Comparison of ENCODE assay signal across 9 cellular contexts in the genomic region with DNA sequence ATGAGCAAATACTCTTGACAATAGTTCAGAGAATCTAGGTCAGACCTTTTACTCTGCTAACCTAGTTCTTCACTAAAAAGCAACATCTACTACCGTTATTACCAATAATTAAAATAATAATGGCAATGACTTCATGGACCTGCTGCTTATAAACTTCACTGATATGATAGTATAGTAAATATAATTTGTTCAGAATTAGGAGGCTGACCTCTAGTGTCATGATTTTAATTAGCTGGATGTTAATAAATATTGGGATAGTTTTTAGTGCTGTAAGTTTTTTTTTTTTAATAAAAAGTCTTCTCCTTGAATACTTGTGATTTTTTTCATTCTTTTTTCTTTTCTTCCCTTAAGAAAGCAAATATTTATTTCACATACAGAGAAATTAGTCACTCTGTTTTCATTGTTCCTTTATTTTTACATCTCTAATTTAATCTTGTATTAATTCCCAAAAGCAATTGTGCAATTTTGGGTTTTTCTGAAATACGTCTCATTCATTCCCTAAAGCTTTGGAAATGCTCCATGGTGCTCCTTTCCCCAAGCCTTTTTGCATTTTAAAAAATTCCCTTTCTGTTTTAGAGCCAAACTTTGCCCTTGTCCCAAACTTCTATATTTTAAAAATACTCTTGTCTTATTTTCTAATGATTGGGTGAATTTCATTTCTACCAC. TPM values are rescaled to one million over a fixed set of nuclear protein-coding genes. Genes with fewer than 3 reads are reported as not detected.
DNase-seq lines count a peak whose midpoint lies in the region; ATAC-seq and TF ChIP-seq lines count a peak whose summit lies in the region.
"Had no signal": no experiment of that assay in that cellular context is flagged by ENCODE, and none has a peak within 500 bp of the region (broad histone marks: within the 10 kb centered on the region; RNA-seq: fewer than 3 reads in every experiment).

No MANE protein-coding gene starts in this region.

- H3K9me3 ChIP-seq in PC-3 (ENCODE audit: low read length) (no peaks in the 10 kb centered on the region), skeletal muscle satellite cell (replicated peaks; ENCODE audit: low read length) (no peaks in the 10 kb centered on the region)

- H2AFZ ChIP-seq in PC-3 (ENCODE audit: low read length): peak overlapping the region; percentile 98

- H3K4me1 ChIP-seq in PC-3 (ENCODE audit: insufficient read depth, low read length) (peaks cover 15% of the 10 kb centered on the region), skeletal muscle satellite cell (ENCODE audit: control insufficient read depth, insufficient read depth, low read length) (peaks cover 10% of the 10 kb centered on the region)

- H3K79me2 ChIP-seq in PC-3 (ENCODE audit: low read length): no peaks in the 10 kb centered on the region

- no TSS peak for BruUV-seq in PC-3 (replicated peaks; lab: Mats Ljungman, UMichigan)

- no peaks in the 10 kb centered on the region for H3F3A ChIP-seq in PC-3 (ENCODE audit: low read length, unreplicated experiment)

- H3K9me2 ChIP-seq in PC-3 (replicated peaks; ENCODE audit: low read length): no peaks in the 10 kb centered on the region

- DNase-seq in ELR (ENCODE audit: low read depth) (peak; percentile 6), PC-3 (no peak), fibroblast of peridontal ligament (ENCODE audit: extremely low read depth) (peak; percentile 60), H4 (ENCODE audit: low spot score) (no peak), DMS53 (lab: John Stamatoyannopoulos, UW) (no peak), H7 (no peak)
- DNase-seq: NCI-H1694 had no signal

- ATAC-seq in PC-3 (no peak), HG03378 (IDR thresholded peaks at IDR 0.05; ENCODE audit: unreplicated experiment) (no peak)

- intact Hi-C loops in PC-3 (cut with micrococcal nuclease): loop anchor here (10.0 kb wide), 1 partner anchor 85 kb away; no protein-coding TSS in a partner anchor

- H3K9ac ChIP-seq in PC-3 (ENCODE audit: low read length) (peak overlapping the region; percentile 26), skeletal muscle satellite cell (ENCODE audit: low read depth, low read length) (peak overlapping the region; percentile 61)

- no peaks in the 10 kb centered on the region for H3K27me3 ChIP-seq in PC-3 (ENCODE audit: low read length)
- no peaks in the 10 kb centered on the region for H3K27me3 ChIP-seq in skeletal muscle satellite cell (ENCODE audit: control insufficient read depth, insufficient read depth, low read length)
- no peaks in the 10 kb centered on the region for H3K27me3 ChIP-seq in H7 (ENCODE audit: control insufficient read depth, insufficient read depth, low read length)

- peak overlapping the region; percentile 98 for H3K4me2 ChIP-seq in PC-3 (ENCODE audit: low read length)
- peak overlapping the region; percentile 70 for H3K4me2 ChIP-seq in skeletal muscle satellite cell (ENCODE audit: low read length)

- POLR2A ChIA-PET in PC-3 (lab: Charles Lee; ENCODE audit: unreplicated experiment): no interaction called here

- H3K4me3 ChIP-seq in PC-3 (ENCODE audit: low read length) (peak overlapping the region; percentile 81), skeletal muscle satellite cell (ENCODE audit: low read length) (peak overlapping the region; percentile 52), H7 (ENCODE audit: insufficient read depth, low read depth, low read length) (no peak overlapping the region)

- no peaks in the 10 kb centered on the region for H4K20me1 ChIP-seq in PC-3 (ENCODE audit: low read length)

- TF ChIP-seq CTCF in PC-3 (conservative IDR thresholded peaks at IDR 0.05; ENCODE audit: low read depth, low read length): no peak

- H3K36me3 ChIP-seq in PC-3 (ENCODE audit: low read depth, low read length) (no peaks in the 10 kb centered on the region), skeletal muscle satellite cell (ENCODE audit: insufficient read depth, low read length) (no peaks in the 10 kb centered on the region), H7 (replicated peaks; ENCODE audit: control insufficient read depth, insufficient read depth, low read length) (no peaks in the 10 kb centered on the region)

- no peak overlapping the region for H3K27ac ChIP-seq in PC-3 (ENCODE audit: low read length)

- CTCF ChIA-PET in PC-3 (lab: Charles Lee): no interaction called here

RNA-seq across cellular contexts. Expression of a gene that starts 46.6 kb away (rescaled TPM):
- 3.9 and 7.9 TPM in 2 replicates for total RNA-seq in PC-3 (2014; rRNA removed)
- total RNA-seq in skeletal muscle satellite cell (2012; rRNA removed): 17.3 and 21.8 TPM in 2 replicates
- total RNA-seq in H4 (2014; rRNA removed; shearing (Covaris generic)): 9.3 and 11.7 TPM in 2 replicates
- total RNA-seq in H7 (2014; rRNA removed; shearing (Covaris generic)): 32.6 and 35.1 TPM in 2 replicates

Comparison
In these comparisons a context has a peak if more than half of its experiments do, and no peak if none do; other contexts are left out.
1. DNase-seq: peak in ELR (single experiment) and fibroblast of peridontal ligament (single experiment); none in PC-3 (single experiment), H4 (single experiment), DMS53 (single experiment) and H7 (single experiment).